In genomic region chr9:137412431-137412830, GRCh38 we compare ENCODE assay signal across 1 cellular context.
TF ChIP-seq lines count a peak whose summit lies in the region.

No MANE protein-coding gene starts in this region.

TF ChIP-seq in HEK293, 187 proteins besides CTCF, POLR2A, EP300 and RAD21 (continued from another document):
- TF ChIP-seq ZNF341 (tag by site-specific recombination; IDR thresholded peaks at IDR 0.05; ENCODE audit: low read depth), result peak; percentile 85
